Comparison of ENCODE assay signal across 1 cellular context in the genomic region with DNA sequence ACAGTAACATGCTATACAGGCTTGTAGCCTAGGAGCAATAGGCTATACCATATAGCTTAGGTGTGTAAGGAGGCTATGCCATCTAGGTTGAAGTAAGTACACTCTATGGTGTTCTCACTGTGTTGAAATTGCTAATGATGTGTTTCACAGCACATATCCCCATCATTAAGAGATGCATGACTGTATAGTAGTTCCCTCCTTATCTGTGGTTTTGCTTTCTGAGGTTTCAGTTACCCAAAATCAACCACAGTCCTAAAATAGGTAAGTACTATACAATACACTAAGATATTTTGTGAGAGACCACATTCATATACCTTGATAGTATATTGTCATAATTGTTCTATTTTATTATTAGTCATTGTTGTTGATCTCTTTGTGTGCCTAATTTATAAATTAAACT.
A peak's percentile ranks its signal among the peaks of the same experiment; 100 is the strongest.
TF ChIP-seq lines count a peak whose summit lies in the region.

No MANE protein-coding gene starts in this region.

TF ChIP-seq in GM12878, 131 proteins besides CTCF, POLR2A, EP300 and RAD21 (continued from another document):
- TF ChIP-seq, protein P1, sequence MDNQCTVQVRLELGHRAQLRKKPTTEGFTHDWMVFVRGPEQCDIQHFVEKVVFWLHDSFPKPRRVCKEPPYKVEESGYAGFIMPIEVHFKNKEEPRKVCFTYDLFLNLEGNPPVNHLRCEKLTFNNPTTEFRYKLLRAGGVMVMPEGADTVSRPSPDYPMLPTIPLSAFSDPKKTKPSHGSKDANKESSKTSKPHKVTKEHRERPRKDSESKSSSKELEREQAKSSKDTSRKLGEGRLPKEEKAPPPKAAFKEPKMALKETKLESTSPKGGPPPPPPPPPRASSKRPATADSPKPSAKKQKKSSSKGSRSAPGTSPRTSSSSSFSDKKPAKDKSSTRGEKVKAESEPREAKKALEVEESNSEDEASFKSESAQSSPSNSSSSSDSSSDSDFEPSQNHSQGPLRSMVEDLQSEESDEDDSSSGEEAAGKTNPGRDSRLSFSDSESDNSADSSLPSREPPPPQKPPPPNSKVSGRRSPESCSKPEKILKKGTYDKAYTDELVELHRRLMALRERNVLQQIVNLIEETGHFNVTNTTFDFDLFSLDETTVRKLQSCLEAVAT (IDR thresholded peaks at IDR 0.05): peak; percentile 66; the same call in 1 of the 2 replicates
- TF ChIP-seq HCFC1 (IDR thresholded peaks at IDR 0.05; ENCODE audit: low read length): no peak
- TF ChIP-seq NR2F1 (conservative IDR thresholded peaks at IDR 0.05): no peak
- TF ChIP-seq CHD4 (IDR thresholded peaks at IDR 0.05): no peak
- peak; percentile 87 for TF ChIP-seq MTA2 (IDR thresholded peaks at IDR 0.05; ENCODE audit: low read depth)
